ENCODE assay signal across 8 cellular contexts in genomic region chr3:32401141-32401540, GRCh38. TPM values are rescaled to one million over a fixed set of nuclear protein-coding genes. Genes with fewer than 3 reads are reported as not detected.
DNase-seq lines count a peak whose midpoint lies in the region; ATAC-seq and TF ChIP-seq lines count a peak whose summit lies in the region.

No MANE protein-coding gene starts in this region.

- H3K4me1 Mint-ChIP-seq in T-helper 1 cell treated with Interleukin-12 subunit alpha and Interleukin-12 subunit beta and Interleukin-4 antibody, amounts not matched to agents 30 μg/mL and 1 μg/mL, for 36 hours (ENCODE audit: low read depth), result peaks cover 54% of the 10 kb centered on the region

- no peaks in the 10 kb centered on the region for H4K20me1 ChIP-seq in SK-N-SH (ENCODE audit: insufficient read depth)

- H3K27me3 ChIP-seq in SK-N-SH (ENCODE audit: insufficient read depth) (no peaks in the 10 kb centered on the region), sigmoid colon (no peaks in the 10 kb centered on the region)

- H3K4me1 ChIP-seq in SK-N-SH (ENCODE audit: control insufficient read depth in 1 of 2, insufficient read depth in 2 of 2, low read depth in 1 of 2, low read length in 1 of 2), result peaks cover 7 to 8% of the 10 kb centered on the region in 2 experiments; a peak in 3 of 4 replicates
- H3K4me1 ChIP-seq in sigmoid colon, result peaks cover 0 to 16% (median 9%) of the 10 kb centered on the region in 4 donors

- H3K79me2 ChIP-seq in SK-N-SH (ENCODE audit: insufficient read depth), result peaks cover 81% of the 10 kb centered on the region

- intact Hi-C loops in sigmoid colon (cut with DNase I), result no loop called here

- ATAC-seq in HG03095 (IDR thresholded peaks at IDR 0.05; ENCODE audit: unreplicated experiment), result no peak

- no peak for TF ChIP-seq RAD21 in SK-N-SH (IDR thresholded peaks at IDR 0.05; ENCODE audit: low read length)

- no peak for TF ChIP-seq EP300 in SK-N-SH (IDR thresholded peaks at IDR 0.05; ENCODE audit: borderline replicate concordance in 1 of 2, low read depth in 1 of 2, low read length in 1 of 2)
- TF ChIP-seq EP300 in sigmoid colon (IDR thresholded peaks at IDR 0.05), result no peak

- peak overlapping the region; percentile 79 for H3K27ac Mint-ChIP-seq in T-helper 1 cell treated with Interleukin-12 subunit alpha and Interleukin-12 subunit beta and Interleukin-4 antibody, amounts not matched to agents 30 μg/mL and 1 μg/mL, for 36 hours

- peak overlapping the region; percentile 76 to 97 for H3K27ac ChIP-seq in SK-N-SH (ENCODE audit: low read depth in 2 of 2, low read length in 1 of 2)
- peak overlapping the region; percentile 67 to 78 (median 72) for H3K27ac ChIP-seq in sigmoid colon

- H3K9me3 Mint-ChIP-seq in T-helper 1 cell treated with Interleukin-12 subunit alpha and Interleukin-12 subunit beta and Interleukin-4 antibody, amounts not matched to agents 30 μg/mL and 1 μg/mL, for 36 hours, result no peaks in the 10 kb centered on the region

- WGBS in SK-N-SH (ENCODE audit: low lambda C conversion rate), result 38% methylated on average over 10 of the region's 12 CpGs
- WGBS in sigmoid colon, 2 donors, result 17% methylated on average over 12 of the region's 12 CpGs

- H3K4me3 ChIP-seq in SK-N-SH (ENCODE audit: low read depth in 2 of 2, low read length in 1 of 2) (peak overlapping the region; percentile 40 to 54), sigmoid colon (peak overlapping the region; percentile 23 to 51 (median 46))

- H3K36me3 ChIP-seq in SK-N-SH (replicated peaks in 1 of 2; ENCODE audit: control insufficient read depth in 1 of 2, insufficient read depth in 2 of 2, low read length in 1 of 2) (no peaks in the 10 kb centered on the region), sigmoid colon (no peaks in the 10 kb centered on the region)

- peak overlapping the region; percentile 77 for H3K9ac ChIP-seq in SK-N-SH

- POLR2A ChIA-PET in SK-N-SH (lab: Yijun Ruan, JAX), result interaction anchor here (0.6 kb wide), 1 partner anchor 67 kb away, joined by 4 read pairs; no protein-coding TSS in a partner anchor

- peaks cover 21% of the 10 kb centered on the region for H3F3A ChIP-seq in SK-N-SH (replicated peaks; ENCODE audit: insufficient read depth)

- H3K9me2 ChIP-seq in SK-N-SH, result no peaks in the 10 kb centered on the region

- H3K9me3 ChIP-seq in SK-N-SH (no peaks in the 10 kb centered on the region), sigmoid colon (no peaks in the 10 kb centered on the region)

- H2AFZ ChIP-seq in SK-N-SH (ENCODE audit: low read depth), result peak overlapping the region; percentile 80

- no peaks in the 10 kb centered on the region for H3K27me3 Mint-ChIP-seq in T-helper 1 cell treated with Interleukin-12 subunit alpha and Interleukin-12 subunit beta and Interleukin-4 antibody, amounts not matched to agents 30 μg/mL and 1 μg/mL, for 36 hours (ENCODE audit: low read depth)

- H3K4me3 Mint-ChIP-seq in T-helper 1 cell treated with Interleukin-12 subunit alpha and Interleukin-12 subunit beta and Interleukin-4 antibody, amounts not matched to agents 30 μg/mL and 1 μg/mL, for 36 hours, result peak overlapping the region; percentile 93

- no peak for TF ChIP-seq POLR2A in sigmoid colon (IDR thresholded peaks at IDR 0.05)

- CTCF ChIA-PET in SK-N-SH (lab: Yijun Ruan, JAX), result interaction anchor here (1.1 to 2.6 kb wide), 8 partner anchors 9 to 225 kb away, joined by 3 to 11 read pairs (median 4); partner anchors contain the start of gene CMTM7

- peaks cover 26% of the 10 kb centered on the region for H3K36me3 Mint-ChIP-seq in T-helper 1 cell treated with Interleukin-12 subunit alpha and Interleukin-12 subunit beta and Interleukin-4 antibody, amounts not matched to agents 30 μg/mL and 1 μg/mL, for 36 hours (ENCODE audit: low read depth)

- TF ChIP-seq CTCF in SK-N-SH (IDR thresholded peaks at IDR 0.05) (no peak), sigmoid colon (IDR thresholded peaks at IDR 0.05) (no peak)

- H3K4me2 ChIP-seq in SK-N-SH, result peak overlapping the region; percentile 88

- DNase-seq in T-helper 1 cell (no peak), SK-N-SH (no peak), glomerular visceral epithelial cell (ENCODE audit: extremely low spot score) (peak; percentile 27), sigmoid colon (no peak), C1 segment of cervical spinal cord (lab: John Stamatoyannopoulos, UW) (no peak)
- no peak for DNase-seq in stimulated activated naive CD4-positive, alpha-beta T cell treated with Interleukin-2 at 50 U/mL for 16 hours (lab: John Stamatoyannopoulos, UW)

TF ChIP-seq in SK-N-SH, 30 proteins besides CTCF, POLR2A, EP300 and RAD21:
- TF ChIP-seq FOXJ3 (CRISPR knock-in tag; IDR thresholded peaks at IDR 0.05) (no peak), FOXM1 (IDR thresholded peaks at IDR 0.05; ENCODE audit: low read depth) (no peak), RFX5 (IDR thresholded peaks at IDR 0.05; ENCODE audit: low read length) (no peak), MXI1 (IDR thresholded peaks at IDR 0.05; ENCODE audit: low read depth, low read length) (no peak), YY1 (IDR thresholded peaks at IDR 0.05; ENCODE audit: low read depth) (no peak), PBX3 (IDR thresholded peaks at IDR 0.05) (no peak), NFIC (IDR thresholded peaks at IDR 0.05; ENCODE audit: borderline replicate concordance) (no peak), MAX (IDR thresholded peaks at IDR 0.05; ENCODE audit: low read depth) (no peak), USF2 (IDR thresholded peaks at IDR 0.05; ENCODE audit: borderline replicate concordance, low read depth, low read length) (no peak), SIN3A (IDR thresholded peaks at IDR 0.05; ENCODE audit: borderline replicate concordance, low read depth, low read length) (no peak), ZBTB33 (IDR thresholded peaks at IDR 0.05; ENCODE audit: borderline replicate concordance, low read depth) (no peak), IRF3 (IDR thresholded peaks at IDR 0.05; ENCODE audit: low read depth, low read length) (no peak)

RNA-seq across cellular contexts. Expression of gene CMTM7, which starts 9.5 kb away (rescaled TPM):
- polyA plus RNA-seq in SK-N-SH (2012; rRNA removed) (50.1 and 50.7 TPM in 2 replicates), sigmoid colon (10 to 100 TPM in 1 of 3 donors, 1 to 10 TPM in 2; 3.6 to 13.3 (median 6.9) TPM)
- polyA plus RNA-seq in SK-N-SH (2012; cell fraction: cytosol; rRNA removed), result 30.3 and 39.5 TPM in 2 replicates
- 32.9 and 62.3 TPM in 2 replicates for polyA plus RNA-seq in SK-N-SH (2012; cell fraction: nucleus; rRNA removed)
- 1 to 10 TPM; 7.1 to 9.9 (median 8.2) TPM for total RNA-seq in sigmoid colon
